ENCODE assay signal across 8 cellular contexts in genomic region chr5:134226441-134227192, GRCh38. TPM values are rescaled to one million over a fixed set of nuclear protein-coding genes. Genes with fewer than 3 reads are reported as not detected.
DNase-seq lines count a peak whose midpoint lies in the region; ATAC-seq and TF ChIP-seq lines count a peak whose summit lies in the region.

No MANE protein-coding gene starts in this region.

- no peak overlapping the region for H2BK15ac ChIP-seq in neuronal stem cell (ENCODE audit: low read length)

- H2BK120ac ChIP-seq in neuronal stem cell (ENCODE audit: low read depth, low read length) = no peak overlapping the region

- peaks cover 4% of the 10 kb centered on the region for H3K79me1 ChIP-seq in neuronal stem cell (ENCODE audit: low read depth, low read length)

- no peak overlapping the region for H2BK12ac ChIP-seq in neuronal stem cell (ENCODE audit: low read length)

- no peak for TF ChIP-seq CTCF in fibroblast of lung (conservative IDR thresholded peaks at IDR 0.05 in 1 of 2, IDR thresholded peaks at IDR 0.05 in 1 of 2; ENCODE audit: low read depth in 1 of 2, low read length in 2 of 2)

- H2AK5ac ChIP-seq in neuronal stem cell (ENCODE audit: low read depth, low read length) = peak overlapping the region; percentile 58

- H3K4me3 Mint-ChIP-seq in activated CD4-positive, alpha-beta memory T cell treated with anti-CD3 and anti-CD28 coated beads, Interleukin-2, amount 10 ng/mL, durations not matched to agents 7 days and 5 days = peak overlapping the region; percentile 95

- peaks cover 27% of the 10 kb centered on the region for H3K4me1 ChIP-seq in ACC112 (ENCODE audit: control insufficient read depth, insufficient read depth, low read length, unreplicated experiment)
- peaks cover 7% of the 10 kb centered on the region for H3K4me1 ChIP-seq in fibroblast of lung (ENCODE audit: control insufficient read depth, extremely low read depth, insufficient read depth, low read length)
- peaks cover 6 to 9% of the 10 kb centered on the region in 2 donors for H3K4me1 ChIP-seq in neuronal stem cell (ENCODE audit: control insufficient read depth in 2 of 2, insufficient read depth in 1 of 2, low read depth in 1 of 2, low read length in 2 of 2)

- no peaks in the 10 kb centered on the region for H3K9me3 ChIP-seq in fibroblast of lung (ENCODE audit: control insufficient read depth, insufficient read depth, low read depth, low read length)
- H3K9me3 ChIP-seq in neuronal stem cell (replicated peaks in 1 of 2; ENCODE audit: control insufficient read depth in 2 of 2, insufficient read depth in 1 of 2, low read depth in 1 of 2, low read length in 2 of 2) = no peaks in the 10 kb centered on the region

- H3K4me3 ChIP-seq in ACC112 (ENCODE audit: low read depth, low read length) (peak overlapping the region; percentile 88), fibroblast of lung (replicated peaks in 1 of 4; ENCODE audit: control extremely low read depth in 1 of 4, insufficient read depth in 1 of 4, low read depth in 3 of 4, low read length in 4 of 4) (peak overlapping the region; percentile 52 to 99 (median 86)), neuronal stem cell (ENCODE audit: low read length in 2 of 2) (peak overlapping the region; percentile 98 to 99)

- peak overlapping the region; percentile 100 for H3K9ac ChIP-seq in fibroblast of lung (ENCODE audit: insufficient read depth, low read length)
- peak overlapping the region; percentile 94 for H3K9ac ChIP-seq in neuronal stem cell (ENCODE audit: low read depth, low read length, poor library complexity)

- no peaks in the 10 kb centered on the region for H3K27me3 Mint-ChIP-seq in activated CD4-positive, alpha-beta memory T cell treated with anti-CD3 and anti-CD28 coated beads, Interleukin-2, amount 10 ng/mL, durations not matched to agents 7 days and 5 days

- peaks cover 17% of the 10 kb centered on the region for H4K20me1 ChIP-seq in fibroblast of lung (ENCODE audit: control insufficient read depth, extremely low read depth, insufficient read depth, low read length)

- peak overlapping the region; percentile 97 for H3K18ac ChIP-seq in neuronal stem cell (ENCODE audit: low read length)

- H3K4ac ChIP-seq in neuronal stem cell (ENCODE audit: low read length) = no peak overlapping the region

- H3K27ac Mint-ChIP-seq in activated CD4-positive, alpha-beta memory T cell treated with anti-CD3 and anti-CD28 coated beads, Interleukin-2, amount 10 ng/mL, durations not matched to agents 7 days and 5 days = peak overlapping the region; percentile 98

- no peak overlapping the region for H4K91ac ChIP-seq in neuronal stem cell (ENCODE audit: low read depth, low read length, poor library complexity)

- CTCF ChIA-PET in activated CD4-positive, alpha-beta memory T cell treated with anti-CD3 and anti-CD28 coated beads, Interleukin-2, amount 10 ng/mL, durations not matched to agents 7 days and 5 days (lab: Charles Lee) = interaction anchor here (0.8 to 2.5 kb wide), 11 partner anchors 11 to 361 kb away, joined by 3 to 16 read pairs (median 5); partner anchors contain the start of genes CDKN2AIPNL, SKP1 and UBE2B

- H2BK5ac ChIP-seq in neuronal stem cell (ENCODE audit: low read length) = peak overlapping the region; percentile 100

- peaks cover 14% of the 10 kb centered on the region; the same call in 1 of the 2 replicates for H3K36me3 ChIP-seq in ACC112 (ENCODE audit: insufficient read depth, low read length)
- H3K36me3 ChIP-seq in fibroblast of lung (ENCODE audit: control insufficient read depth, insufficient read depth, low read length) = no peaks in the 10 kb centered on the region
- peaks cover 0 to 31% of the 10 kb centered on the region in 2 donors for H3K36me3 ChIP-seq in neuronal stem cell (replicated peaks in 1 of 2; ENCODE audit: control insufficient read depth in 2 of 2, insufficient read depth in 2 of 2, low read length in 2 of 2)

- no peaks in the 10 kb centered on the region for H3K27me3 ChIP-seq in ACC112 (ENCODE audit: insufficient read depth, low read length)
- H3K27me3 ChIP-seq in fibroblast of lung (ENCODE audit: control insufficient read depth, insufficient read depth, low read length) = no peaks in the 10 kb centered on the region
- no peaks in the 10 kb centered on the region for H3K27me3 ChIP-seq in neuronal stem cell (ENCODE audit: control insufficient read depth in 3 of 3, insufficient read depth in 3 of 3, low read depth in 1 of 3, low read length in 3 of 3)

- H3K23ac ChIP-seq in neuronal stem cell (ENCODE audit: low read depth, low read length, poor library complexity) = peak overlapping the region; percentile 83

- peaks cover 47% of the 10 kb centered on the region for H3K79me2 ChIP-seq in ACC112 (ENCODE audit: control insufficient read depth, insufficient read depth, low read length, unreplicated experiment)
- H3K79me2 ChIP-seq in fibroblast of lung (ENCODE audit: control insufficient read depth, insufficient read depth, low read length) = peaks cover 43% of the 10 kb centered on the region

- H3K14ac ChIP-seq in neuronal stem cell (ENCODE audit: low read length) = peak overlapping the region; percentile 48

- peak overlapping the region; percentile 52 for H4K8ac ChIP-seq in neuronal stem cell (ENCODE audit: low read depth, low read length)

- H3K27ac ChIP-seq in ACC112 (ENCODE audit: low read depth, low read length) (peak overlapping the region; percentile 46; the same call in 1 of the 2 replicates), fibroblast of lung (ENCODE audit: insufficient read depth, low read length) (peak overlapping the region; percentile 100), neuronal stem cell (replicated peaks; ENCODE audit: low read length) (peak overlapping the region; percentile 95)

- POLR2A ChIA-PET in activated CD4-positive, alpha-beta memory T cell treated with anti-CD3 and anti-CD28 coated beads, Interleukin-2, amount 10 ng/mL, durations not matched to agents 7 days and 5 days (lab: Charles Lee) = interaction anchor here (0.6 to 6.5 kb wide), 43 partner anchors 10 to 1174 kb away, joined by 3 to 118 read pairs (median 5); partner anchors contain the start of genes C5orf24, CAMLG, CDKN2AIPNL and DDX46

- WGBS in neuronal stem cell (ENCODE audit: extremely low coverage in 2 of 2, insufficient read length in 2 of 2, insufficient replicate concordance in 1 of 2), 2 donors = no CpG with 5 or more reads among the region's 51 CpGs

- DNase-seq in activated CD4-positive, alpha-beta memory T cell treated with anti-CD3 and anti-CD28 coated beads, Interleukin-2, amount 10 ng/mL, durations not matched to agents 7 days and 5 days = no peak
- DNase-seq in fibroblast of lung (ENCODE audit: low read depth in 2 of 2) (peak; percentile 36 to 39), neuronal stem cell (ENCODE audit: low spot score) (no peak), T1000 (lab: John Stamatoyannopoulos, UW) (no peak), DMS153 (lab: John Stamatoyannopoulos, UW) (no peak)

- H3K9me3 Mint-ChIP-seq in activated CD4-positive, alpha-beta memory T cell treated with anti-CD3 and anti-CD28 coated beads, Interleukin-2, amount 10 ng/mL, durations not matched to agents 7 days and 5 days = no peaks in the 10 kb centered on the region

- peaks cover 41% of the 10 kb centered on the region for H3K4me1 Mint-ChIP-seq in activated CD4-positive, alpha-beta memory T cell treated with anti-CD3 and anti-CD28 coated beads, Interleukin-2, amount 10 ng/mL, durations not matched to agents 7 days and 5 days

- peak; percentile 29 for ATAC-seq in GM18909 (IDR thresholded peaks at IDR 0.05; ENCODE audit: poor library complexity, unreplicated experiment)
- ATAC-seq in HG03558 (IDR thresholded peaks at IDR 0.05; ENCODE audit: extremely low read depth, unreplicated experiment) = peak; percentile 10

- H2AFZ ChIP-seq in ACC112 (ENCODE audit: low read length, unreplicated experiment) (peak overlapping the region; percentile 84), fibroblast of lung (ENCODE audit: low read length) (peak overlapping the region; percentile 75), neuronal stem cell (ENCODE audit: low read length) (peak overlapping the region; percentile 96)

- H3K4me2 ChIP-seq in fibroblast of lung (ENCODE audit: extremely low read depth, insufficient read depth, low read length) (peak overlapping the region; percentile 91), neuronal stem cell (ENCODE audit: insufficient read depth, low read length, poor library complexity, severe bottlenecking) (peak overlapping the region; percentile 88)

- H3K36me3 Mint-ChIP-seq in activated CD4-positive, alpha-beta memory T cell treated with anti-CD3 and anti-CD28 coated beads, Interleukin-2, amount 10 ng/mL, durations not matched to agents 7 days and 5 days (ENCODE audit: low read depth) = peaks cover 29% of the 10 kb centered on the region

RNA-seq across cellular contexts. Expression of gene PPP2CA, which starts 0.7 kb away (rescaled TPM):
- total RNA-seq in activated CD4-positive, alpha-beta memory T cell treated with anti-CD3 and anti-CD28 coated beads, Interleukin-2, amount 10 ng/mL, durations not matched to agents 7 days and 5 days = 100 to 1,000 TPM; 146 to 156 TPM
- total RNA-seq in fibroblast of lung = 46.2 and 58.6 TPM in 2 replicates
- polyA plus RNA-seq in fibroblast of lung = 191 and 220 TPM in 2 replicates
- polyA plus RNA-seq in fibroblast of lung (2012) = 151 and 193 TPM in 2 replicates
- polyA minus RNA-seq in fibroblast of lung (ENCODE audit: low replicate concordance) = 27.8 and 48.6 TPM in 2 replicates
- 63.9 TPM for polyA plus RNA-seq in neuronal stem cell (2013, experiment 1 of 2)
- 61.4 TPM for polyA plus RNA-seq in neuronal stem cell (2013, experiment 2 of 2)

RNA-seq across cellular contexts. Expression of gene SKP1, which starts 49.9 kb away (rescaled TPM):
- 100 to 1,000 TPM; 197 to 205 TPM for total RNA-seq in activated CD4-positive, alpha-beta memory T cell treated with anti-CD3 and anti-CD28 coated beads, Interleukin-2, amount 10 ng/mL, durations not matched to agents 7 days and 5 days
- total RNA-seq in fibroblast of lung = 182 and 259 TPM in 2 replicates
- polyA plus RNA-seq in fibroblast of lung = 875 and 985 TPM in 2 replicates
- polyA plus RNA-seq in fibroblast of lung (2012) = 694 and 744 TPM in 2 replicates
- polyA minus RNA-seq in fibroblast of lung (ENCODE audit: low replicate concordance) = 22.1 and 25.7 TPM in 2 replicates
- polyA plus RNA-seq in neuronal stem cell (2013, experiment 1 of 2) = 609 TPM
- polyA plus RNA-seq in neuronal stem cell (2013, experiment 2 of 2) = 615 TPM

Comparison
In these comparisons a context has a peak if more than half of its experiments do, and no peak if none do; other contexts are left out.
1. H3K27ac ChIP-seq: peak in every context shown above with its lines; median percentile 100 in fibroblast of lung; 95 in neuronal stem cell; 46 in ACC112.
2. DNase-seq: peak in fibroblast of lung (2 of 2); none in activated CD4-positive, alpha-beta memory T cell treated with anti-CD3 and anti-CD28 coated beads, Interleukin-2, amount 10 ng/mL, durations not matched to agents 7 days and 5 days (single experiment), neuronal stem cell (single experiment), T1000 (single experiment) and DMS153 (single experiment).
3. Peak in every context shown above with its lines, with median percentiles within 50 percentile points of each other: H2AFZ ChIP-seq and H3K4me3 ChIP-seq.